8 cellular contexts compared by ENCODE assay signal in the genomic region with DNA sequence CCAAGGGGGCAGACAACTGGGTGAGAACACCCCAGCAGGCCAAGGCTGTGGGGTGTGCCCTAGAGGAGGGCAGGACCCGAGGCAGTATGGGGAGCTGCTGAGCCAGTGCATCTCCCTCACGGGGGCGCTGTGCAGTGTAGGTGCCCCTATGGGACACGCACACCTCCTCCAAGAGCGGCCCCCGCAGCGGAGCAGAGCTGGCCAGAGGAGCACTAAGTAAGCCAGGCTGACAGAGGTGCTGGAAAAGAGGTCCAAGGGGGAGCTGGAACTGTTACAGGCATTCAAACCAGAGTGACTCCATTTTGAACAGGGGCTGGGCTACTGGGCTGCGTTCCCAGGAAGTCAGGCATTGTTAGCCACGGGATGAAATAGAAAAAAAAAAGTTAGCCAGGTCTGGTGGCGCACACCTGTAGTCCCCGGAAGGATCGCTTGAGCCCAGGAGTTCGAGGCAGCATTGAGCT. TPM values are rescaled to one million over a fixed set of nuclear protein-coding genes. Genes with fewer than 3 reads are reported as not detected.
A peak's percentile ranks its signal among the peaks of the same experiment; 100 is the strongest.
DNase-seq lines count a peak whose midpoint lies in the region; ATAC-seq, FAIRE-seq and TF ChIP-seq lines count a peak whose summit lies in the region.

No MANE protein-coding gene starts in this region.

- TF ChIP-seq CTCF in BJ (IDR thresholded peaks at IDR 0.05; ENCODE audit: insufficient read depth, low read depth, low read length) = peak; percentile 55
- TF ChIP-seq CTCF in PC-9 (conservative IDR thresholded peaks at IDR 0.05) = no peak

- intact Hi-C loops in PC-9 (cut with micrococcal nuclease; ENCODE audit: unreplicated experiment) = loop anchor here (1.0 kb wide), 1 partner anchor 220 kb away; no protein-coding TSS in a partner anchor
- intact Hi-C loops in Right ventricle myocardium superior (cut with DNase I) = loop anchor here (5.0 to 10.0 kb wide), 2 partner anchors 103 to 195 kb away; no protein-coding TSS in a partner anchor

- peak; percentile 49 for ATAC-seq in GM21360 (IDR thresholded peaks at IDR 0.05; ENCODE audit: unreplicated experiment)
- peak; percentile 76 for ATAC-seq in Right ventricle myocardium superior (ENCODE audit: poor library complexity)

- H2AFZ ChIP-seq in PC-9 = peak overlapping the region; percentile 78

- BruUV-seq in PC-9 (replicated peaks; lab: Mats Ljungman, UMichigan) = no TSS peak

- POLR2A ChIA-PET in BJ (lab: Charles Lee) = no interaction called here
- POLR2A ChIA-PET in PC-9 (lab: Charles Lee; ENCODE audit: unreplicated experiment) = interaction anchor here (0.5 to 0.6 kb wide), 2 partner anchors 66 to 282 kb away, joined by 3 to 4 read pairs; no protein-coding TSS in a partner anchor

- no peak overlapping the region for H3K27ac ChIP-seq in PC-9
- H3K27ac ChIP-seq in rectal smooth muscle tissue (ENCODE audit: low read depth, low read length) = no peak overlapping the region

- peak overlapping the region; percentile 88 for H3K4me2 ChIP-seq in PC-9

- H3K4me1 ChIP-seq in PC-9 (replicated peaks; ENCODE audit: insufficient read depth) (peaks cover 5% of the 10 kb centered on the region), rectal smooth muscle tissue (ENCODE audit: control insufficient read depth, insufficient read depth, low read length) (no peaks in the 10 kb centered on the region)

- H3K27me3 ChIP-seq in BJ (ENCODE audit: control insufficient read depth, insufficient read depth, low read length) (peaks cover 6% of the 10 kb centered on the region; the same call in 1 of the 2 replicates), PC-9 (ENCODE audit: insufficient read depth, low read depth) (no peaks in the 10 kb centered on the region), rectal smooth muscle tissue (ENCODE audit: control insufficient read depth, insufficient read depth, low read length) (no peaks in the 10 kb centered on the region)

- no peaks in the 10 kb centered on the region for H3F3A ChIP-seq in PC-9 (ENCODE audit: insufficient read depth, low read depth)

- H3K4me3 ChIP-seq in BJ (ENCODE audit: low read depth, low read length) (peak overlapping the region; percentile 38), PC-9 (peak overlapping the region; percentile 51), rectal smooth muscle tissue (ENCODE audit: low read length) (peak overlapping the region; percentile 62)

- H3K36me3 ChIP-seq in BJ (ENCODE audit: control insufficient read depth, insufficient read depth, low read length) (no peaks in the 10 kb centered on the region), PC-9 (ENCODE audit: low read depth) (no peaks in the 10 kb centered on the region), rectal smooth muscle tissue (ENCODE audit: control insufficient read depth, insufficient read depth, low read length) (no peaks in the 10 kb centered on the region)

- no peaks in the 10 kb centered on the region for H4K20me1 ChIP-seq in PC-9 (ENCODE audit: insufficient read depth)

- no peaks in the 10 kb centered on the region for H3K9me2 ChIP-seq in PC-9 (ENCODE audit: insufficient read depth)

- H3K9me3 ChIP-seq in PC-9 (ENCODE audit: insufficient read depth, low read depth) = no peaks in the 10 kb centered on the region

- H3K79me2 ChIP-seq in PC-9 (ENCODE audit: low read depth) = no peaks in the 10 kb centered on the region

- FAIRE-seq in urothelium cell line (lab: Jason Lieb, UNC) = peak; percentile 66

- CTCF ChIA-PET in BJ (lab: Yijun Ruan, JAX) = interaction anchor here (0.8 to 4.8 kb wide), 24 partner anchors 9 to 430 kb away, joined by 3 to 33 read pairs (median 5); a partner anchor contains a TSS
- CTCF ChIA-PET in PC-9 (lab: Charles Lee) = interaction anchor here (0.6 to 2.2 kb wide), 12 partner anchors 40 to 435 kb away, joined by 3 to 17 read pairs (median 6); a partner anchor contains a TSS

- DNase-seq in BJ (ENCODE audit: low read depth) (no peak), PC-9 (peak in 1 of 2 experiments; percentile 58), Right ventricle myocardium superior (peak; percentile 76), urothelium cell line (ENCODE audit: low spot score) (peak; percentile 80), DMS114 treated with DMSO at 0.1 percent for 48 hours (lab: John Stamatoyannopoulos, UW; ENCODE audit: unreplicated experiment) (no peak)
- DNase-seq in activated T-helper 9 cell treated with anti-CD3 and anti-CD28 coated beads, Interleukin-2, amount 50 U/mL, for 16 hours (ENCODE audit: low read depth) = peak; percentile 68

- H3K9ac ChIP-seq in rectal smooth muscle tissue (ENCODE audit: low read length) = no peak overlapping the region

RNA-seq across cellular contexts. Expression of a gene that starts 41.8 kb away (rescaled TPM):
- polyA plus RNA-seq in BJ (2011; rRNA removed) = 32.8 and 45.7 TPM in 2 replicates
- 17.1 and 24.3 TPM in 2 replicates for polyA minus RNA-seq in BJ (2011; rRNA and poly(A)+ RNA removed)
- total RNA-seq in PC-9 (2021) (99.4 and 123 TPM in 2 replicates), Right ventricle myocardium superior (63.5 TPM)

RNA-seq across cellular contexts. Expression of a gene that starts 42.1 kb away (rescaled TPM):
- 27.7 and 45.5 TPM in 2 replicates for polyA plus RNA-seq in BJ (2011; rRNA removed)
- polyA minus RNA-seq in BJ (2011; rRNA and poly(A)+ RNA removed) = 10.7 and 11.7 TPM in 2 replicates
- total RNA-seq in PC-9 (2021) = 75.9 and 109 TPM in 2 replicates
- 60.3 TPM for total RNA-seq in Right ventricle myocardium superior

Comparison
In these comparisons a context has a peak if more than half of its experiments do, and no peak if none do; other contexts are left out.
1. DNase-seq: peak in activated T-helper 9 cell treated with anti-CD3 and anti-CD28 coated beads, Interleukin-2, amount 50 U/mL, for 16 hours (single experiment), Right ventricle myocardium superior (single experiment) and urothelium cell line (single experiment); none in BJ (single experiment) and DMS114 treated with DMSO at 0.1 percent for 48 hours (single experiment).
2. Peak in every context shown above with its lines, with median percentiles within 50 percentile points of each other: H3K4me3 ChIP-seq.